Comparison of ENCODE assay signal across 29 cellular contexts in genomic region chr11:74341926-74342325, GRCh38. TPM values are rescaled to one million over a fixed set of nuclear protein-coding genes. Genes with fewer than 3 reads are reported as not detected.
"Had no signal": no experiment of that assay in that cellular context is flagged by ENCODE, and none has a peak within 500 bp of the region (broad histone marks: within the 10 kb centered on the region; RNA-seq: fewer than 3 reads in every experiment).

No MANE protein-coding gene starts in this region.

- H3K4me3 ChIP-seq: adrenal gland, ascending aorta, cardiac muscle cell, heart left ventricle, lower lobe of right lung, ovary, stomach, suprapubic skin, tibial artery had no signal

- H3K27ac ChIP-seq: adrenal gland, cardiac muscle cell, heart left ventricle, lower lobe of right lung, neutrophil, ovary, stomach, suprapubic skin, tibial artery had no signal

- ATAC-seq: activated CD4-positive, alpha-beta T cell treated with anti-CD3 and anti-CD28 coated beads for 36 hours; activated T-cell treated with anti-CD3 and anti-CD28 coated beads, Interleukin-2, amount 50 U/mL, for 72 hours; heart left ventricle; left lobe of liver; lower lobe of right lung; sciatic nerve; stimulated activated effector memory CD8-positive, alpha-beta T cell treated with anti-CD3 and anti-CD28 coated beads, Interleukin-12 subunit alpha, Interleukin-12 subunit beta, amount 100 ng/mL, for 72 hours had no signal

- H3K36me3 ChIP-seq: adrenal gland, ovary had no signal

- H3K9me3 ChIP-seq: adrenal gland, ascending aorta, heart left ventricle, lower lobe of right lung, neutrophil, ovary, stomach, suprapubic skin, tibial artery had no signal

- H3K4me1 ChIP-seq: adrenal gland, ascending aorta, lower lobe of right lung, suprapubic skin had no signal

- H3K27me3 ChIP-seq: adrenal gland, ascending aorta, cardiac muscle cell, heart left ventricle, neutrophil, ovary, stomach, suprapubic skin, tibial artery had no signal

- FAIRE-seq: small intestine had no signal

- DNase-seq: activated CD4-positive, alpha-beta T cell treated with anti-CD3 and anti-CD28 coated beads for 36 hours; activated CD4-positive, CD25-positive, alpha-beta regulatory T cell; activated naive CD4-positive, alpha-beta T cell treated with Interleukin-2 at 50 U/mL for 16 hours; activated naive CD8-positive, alpha-beta T cell treated with anti-CD3 and anti-CD28 coated beads for 36 hours; activated T-cell treated with anti-CD3 and anti-CD28 coated beads for 4 hours; activated T-cell treated with anti-CD3 and anti-CD28 coated beads, Interleukin-2, amount 50 U/mL, for 72 hours; adrenal gland; cortex of kidney; effector CD4-positive, alpha-beta T cell; heart left ventricle; hypothalamus; immature natural killer cell; lower lobe of right lung; naive B cell; nephron progenitor cell; ovary; retina; small intestine; stimulated activated CD4-positive, alpha-beta T cell treated with anti-CD3 and anti-CD28 coated beads, Interleukin-4, amount 100 ng/mL, for 24 hours; stomach; T-helper 1 cell; tibial artery had no signal

RNA-seq across cellular contexts. Expression of gene P4HA3, which starts 30.5 kb away (rescaled TPM):
- total RNA-seq: activated CD4-positive, alpha-beta T cell treated with anti-CD3 and anti-CD28 coated beads for 36 hours; activated naive CD8-positive, alpha-beta T cell treated with anti-CD3 and anti-CD28 coated beads for 36 hours; activated T-cell treated with anti-CD3 and anti-CD28 coated beads, Interleukin-2, amount 50 U/mL, for 72 hours; cardiac muscle cell had no signal
